ENCODE assay signal across 24 cellular contexts in the genomic region with DNA sequence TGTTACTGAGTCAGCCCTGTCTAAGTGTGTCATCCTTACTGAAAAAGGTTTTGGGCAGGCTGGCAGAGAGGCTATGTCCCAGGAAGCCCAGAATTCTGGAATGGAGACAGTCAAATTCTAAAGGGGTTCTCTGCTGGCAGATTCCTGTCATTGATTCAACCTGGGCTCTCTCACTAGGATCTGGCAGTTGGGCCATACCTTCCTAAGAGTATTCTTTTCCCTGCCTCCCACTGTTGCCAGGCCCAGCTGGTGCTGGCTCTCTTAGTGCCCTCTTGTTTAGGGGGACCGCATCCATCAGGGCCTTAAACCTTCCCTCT.
DNase-seq lines count a peak whose midpoint lies in the region; ATAC-seq, FAIRE-seq and TF ChIP-seq lines count a peak whose summit lies in the region.
"Had no signal": no experiment of that assay in that cellular context is flagged by ENCODE, and none has a peak within 500 bp of the region (broad histone marks: within the 10 kb centered on the region; RNA-seq: fewer than 3 reads in every experiment).

No MANE protein-coding gene starts in this region.

- H4K20me1 ChIP-seq in IMR-90 (ENCODE audit: insufficient read depth, low read length) (no peaks in the 10 kb centered on the region), keratinocyte (ENCODE audit: control insufficient read depth, extremely low read depth, insufficient read depth, low read length) (no peaks in the 10 kb centered on the region), smooth muscle cell (ENCODE audit: low read depth) (no peaks in the 10 kb centered on the region)

- H3K56ac ChIP-seq in IMR-90 (ENCODE audit: extremely low read depth, insufficient read depth, low read length), result no peak overlapping the region

- H2AK5ac ChIP-seq in IMR-90 (ENCODE audit: low read depth, low read length), result no peak overlapping the region

- dilution Hi-C loops in IMR-90 (cut with HindIII; ENCODE audit: low sequenced_read_pairs, unreplicated experiment) (no loop called here), keratinocyte (cut with MboI; ENCODE audit: extremely low pct_ligation_motif_present, low sequenced_read_pairs) (no loop called here)

- H3K36me3 ChIP-seq in IMR-90 (ENCODE audit: control insufficient read depth, insufficient read depth, low read length), result no peaks in the 10 kb centered on the region
- H3K36me3 ChIP-seq in keratinocyte (ENCODE audit: control insufficient read depth in 2 of 2, extremely low read depth in 1 of 2, insufficient read depth in 2 of 2, low read length in 2 of 2), result no peaks in the 10 kb centered on the region
- H3K36me3 ChIP-seq in smooth muscle cell (ENCODE audit: low read depth), result no peaks in the 10 kb centered on the region
- H3K36me3 ChIP-seq: left lung, neutrophil had no signal

- H3K9me1 ChIP-seq in IMR-90 (ENCODE audit: insufficient read depth, low read length) (no peaks in the 10 kb centered on the region), keratinocyte (ENCODE audit: control insufficient read depth, extremely low read depth, insufficient read depth, low read length) (no peaks in the 10 kb centered on the region)

- no peak for TF ChIP-seq CTCF in IMR-90 (conservative IDR thresholded peaks at IDR 0.05; ENCODE audit: low read depth, low read length)
- no peak for TF ChIP-seq CTCF in MCF 10A (IDR thresholded peaks at IDR 0.05; ENCODE audit: unreplicated experiment)
- no peak for TF ChIP-seq CTCF in keratinocyte (optimal IDR thresholded peaks at IDR 0.05 in 1 of 3, IDR thresholded peaks at IDR 0.05 in 1 of 3, conservative IDR thresholded peaks at IDR 0.05 in 1 of 3; ENCODE audit: extremely low read depth in 1 of 3, insufficient read depth in 2 of 3, low read length in 3 of 3)
- TF ChIP-seq CTCF in smooth muscle cell (IDR thresholded peaks at IDR 0.05; ENCODE audit: borderline replicate concordance, insufficient read depth, poor library complexity, severe bottlenecking), result no peak
- TF ChIP-seq CTCF in lower leg skin (IDR thresholded peaks at IDR 0.05), result no peak

- BruUV-seq in IMR-90 (replicated peaks; lab: Mats Ljungman, UMichigan) (no TSS peak), MCF 10A (replicated peaks; lab: Mats Ljungman, UMichigan) (TSS peak; percentile 44)

- H3K4me3 ChIP-seq in IMR-90 (ENCODE audit: insufficient read depth, low read depth, low read length) (no peak overlapping the region), keratinocyte (ENCODE audit: control insufficient read depth in 2 of 3, extremely low read depth in 1 of 3, insufficient read depth in 2 of 3, low read depth in 1 of 3, low read length in 3 of 3) (no peak overlapping the region), smooth muscle cell (no peak overlapping the region), lower leg skin (ENCODE audit: low read depth, poor library complexity, severe bottlenecking) (no peak overlapping the region)
- H3K4me3 ChIP-seq: left lung had no signal

- POLR2A ChIA-PET in IMR-90 (lab: Charles Lee; ENCODE audit: unreplicated experiment) (no interaction called here), MCF 10A (lab: Yijun Ruan, JAX) (interaction anchor here (0.6 to 2.5 kb wide), 7 partner anchors 16 to 329 kb away, joined by 3 to 10 read pairs (median 4); no protein-coding TSS in a partner anchor)

- peak overlapping the region; percentile 6; the same call in 1 of the 2 replicates for H4K91ac ChIP-seq in IMR-90 (ENCODE audit: insufficient read depth, low read depth, low read length)

- no peak overlapping the region for H3K14ac ChIP-seq in IMR-90 (replicated peaks; ENCODE audit: low read depth, low read length)

- no peaks in the 10 kb centered on the region for H3K36me3 Mint-ChIP-seq in MCF 10A (ENCODE audit: insufficient read depth, unreplicated experiment)
- H3K36me3 Mint-ChIP-seq: activated naive CD8-positive, alpha-beta T cell treated with anti-CD3 and anti-CD28 coated beads for 36 hours; CD4-positive, alpha-beta memory T cell; IgD-negative memory B cell; WTC11 had no signal

- no peaks in the 10 kb centered on the region for H3K79me1 ChIP-seq in IMR-90 (ENCODE audit: low read depth in 1 of 2, low read length in 2 of 2)

- no peak overlapping the region for H3K27ac ChIP-seq in IMR-90 (ENCODE audit: insufficient read depth, low read length)
- peak overlapping the region; percentile 75 for H3K27ac ChIP-seq in keratinocyte (ENCODE audit: control insufficient read depth, insufficient read depth, low read length)
- no peak overlapping the region for H3K27ac ChIP-seq in smooth muscle cell (ENCODE audit: low read depth)
- H3K27ac ChIP-seq: left lung, neutrophil had no signal

- H4K5ac ChIP-seq in IMR-90 (ENCODE audit: low read depth, low read length), result peak overlapping the region; percentile 78; the same call in 1 of the 2 replicates

- no peak overlapping the region for H3K4ac ChIP-seq in IMR-90 (ENCODE audit: low read depth, low read length)

- H4K8ac ChIP-seq in IMR-90 (ENCODE audit: low read depth in 2 of 2, low read length in 2 of 2), result peak overlapping the region in 1 of 2 experiments; percentile 59; a peak in 2 of 4 replicates

- ATAC-seq in IMR-90 (ENCODE audit: low read depth) (no peak), HG02623 (IDR thresholded peaks at IDR 0.05; ENCODE audit: unreplicated experiment) (no peak)
- ATAC-seq: Panc1; stimulated activated naive CD8-positive, alpha-beta T cell treated with anti-CD3 and anti-CD28 coated beads, Interleukin-15, amount 100 ng/mL, for 72 hours; WTC11 had no signal

- CTCF ChIA-PET in IMR-90 (lab: Yijun Ruan, JAX), result no interaction called here
- CTCF ChIA-PET in MCF 10A (lab: Yijun Ruan, JAX), result interaction anchor here (0.9 to 1.0 kb wide), 2 partner anchors 24 to 295 kb away, joined by 3 to 7 read pairs; no protein-coding TSS in a partner anchor

- intact Hi-C loops in IMR-90 (cut with micrococcal nuclease) (no loop called here), MCF 10A (cut with micrococcal nuclease) (no loop called here), lower leg skin (cut with DNase I; ENCODE audit: low total_unique reads) (no loop called here)

- peak overlapping the region; percentile 94 for H3K27ac Mint-ChIP-seq in MCF 10A (ENCODE audit: low read depth, unreplicated experiment)
- H3K27ac Mint-ChIP-seq: activated naive CD8-positive, alpha-beta T cell treated with anti-CD3 and anti-CD28 coated beads for 36 hours; activated T-helper 2 cell treated with anti-CD3 and anti-CD28 coated beads, Interferon-gamma antibody, Interleukin-2, Interleukin-4, amounts not matched to agents 10 μg/mL and 5 μg/mL and 100 μg/mL, durations not matched to agents 14 hours and 24 hours and 36 hours; CD4-positive, alpha-beta memory T cell; IgD-negative memory B cell; WTC11 had no signal

- no peaks in the 10 kb centered on the region for H3K9me3 ChIP-seq in IMR-90 (ENCODE audit: control insufficient read depth, insufficient read depth, low read length)
- H3K9me3 ChIP-seq in keratinocyte (ENCODE audit: control insufficient read depth, low read depth, low read length), result no peaks in the 10 kb centered on the region
- no peaks in the 10 kb centered on the region for H3K9me3 ChIP-seq in smooth muscle cell (replicated peaks; ENCODE audit: low read depth)
- H3K9me3 ChIP-seq: left lung, neutrophil, SK-N-SH had no signal

- H3K27me3 Mint-ChIP-seq in MCF 10A (ENCODE audit: insufficient read depth, unreplicated experiment), result no peaks in the 10 kb centered on the region
- H3K27me3 Mint-ChIP-seq: CD4-positive, alpha-beta memory T cell; IgD-negative memory B cell; stimulated activated naive CD8-positive, alpha-beta T cell treated with anti-CD3 and anti-CD28 coated beads, Interleukin-15, amount 100 ng/mL, for 72 hours had no signal

- H3K79me2 ChIP-seq in keratinocyte (ENCODE audit: control insufficient read depth, insufficient read depth, low read length), result no peaks in the 10 kb centered on the region
- no peaks in the 10 kb centered on the region for H3K79me2 ChIP-seq in smooth muscle cell (ENCODE audit: low read depth)

- H2BK5ac ChIP-seq in IMR-90 (ENCODE audit: low read depth, low read length, poor library complexity, severe bottlenecking), result peak overlapping the region; percentile 84

- FAIRE-seq in keratinocyte (lab: Jason Lieb, UNC), result no peak
- FAIRE-seq: GM18507 had no signal

- peaks cover 31% of the 10 kb centered on the region for H3K4me1 Mint-ChIP-seq in MCF 10A (ENCODE audit: insufficient read depth, unreplicated experiment)
- H3K4me1 Mint-ChIP-seq: activated naive CD8-positive, alpha-beta T cell treated with anti-CD3 and anti-CD28 coated beads for 36 hours; IgD-negative memory B cell; WTC11 had no signal

- H3K4me1 ChIP-seq in IMR-90 (ENCODE audit: control insufficient read depth, insufficient read depth, low read length), result no peaks in the 10 kb centered on the region; the same call in 1 of the 2 replicates
- H3K4me1 ChIP-seq in keratinocyte (ENCODE audit: control insufficient read depth, extremely low read depth, insufficient read depth, low read length), result peaks cover 18% of the 10 kb centered on the region
- no peaks in the 10 kb centered on the region for H3K4me1 ChIP-seq in smooth muscle cell (ENCODE audit: low read depth)

- no peak for TF ChIP-seq POLR2A in IMR-90 (IDR thresholded peaks at IDR 0.05; ENCODE audit: low read depth, low read length)
- no peak for TF ChIP-seq POLR2A in lower leg skin (IDR thresholded peaks at IDR 0.05)

- H3K23ac ChIP-seq in IMR-90 (ENCODE audit: low read depth, low read length), result no peak overlapping the region

- no peak for DNase-seq in IMR-90
- DNase-seq in MCF 10A (ENCODE audit: unreplicated experiment), result no peak
- DNase-seq in keratinocyte (ENCODE audit: low read depth, low spot score), result no peak
- no peak for DNase-seq in smooth muscle cell (lab: John Stamatoyannopoulos, UW; ENCODE audit: unreplicated experiment)
- no peak for DNase-seq in lower leg skin (ENCODE audit: low spot score in 2 of 2)
- no peak for DNase-seq in foreskin melanocyte
- DNase-seq: activated CD4-positive, alpha-beta T cell treated with anti-CD3 and anti-CD28 coated beads, Interleukin-2, amount 50 U/mL, for 4 hours; activated CD8-positive, alpha-beta memory T cell treated with anti-CD3 and anti-CD28 coated beads, Interleukin-2, amount 50 U/mL, for 4 hours; activated naive CD8-positive, alpha-beta T cell treated with anti-CD3 and anti-CD28 coated beads for 36 hours; CD4-positive, alpha-beta memory T cell; GDM1; left lung; NCI-H2107; NK-92 treated with Interleukin-12 subunit alpha and Interleukin-12 subunit beta, amount 100 ng/mL, for 24 hours; stimulated activated naive CD8-positive, alpha-beta T cell treated with anti-CD3 and anti-CD28 coated beads, Interleukin-15, amount 100 ng/mL, for 72 hours; T-helper 9 cell had no signal

- H3K27me3 ChIP-seq in IMR-90 (ENCODE audit: control insufficient read depth, insufficient read depth, low read length) (peaks cover 4% of the 10 kb centered on the region; the same call in 1 of the 2 replicates), keratinocyte (ENCODE audit: control insufficient read depth, extremely low read depth, insufficient read depth, low read length) (no peaks in the 10 kb centered on the region), smooth muscle cell (ENCODE audit: low read depth) (no peaks in the 10 kb centered on the region)
- H3K27me3 ChIP-seq: left lung, neutrophil had no signal

- TF ChIP-seq RAD21 in IMR-90 (IDR thresholded peaks at IDR 0.05; ENCODE audit: low read length), result no peak

- H3K9me3 Mint-ChIP-seq in MCF 10A (ENCODE audit: unreplicated experiment), result no peaks in the 10 kb centered on the region
- H3K9me3 Mint-ChIP-seq: activated naive CD8-positive, alpha-beta T cell treated with anti-CD3 and anti-CD28 coated beads for 36 hours; activated T-helper 2 cell treated with anti-CD3 and anti-CD28 coated beads, Interferon-gamma antibody, Interleukin-2, Interleukin-4, amounts not matched to agents 10 μg/mL and 5 μg/mL and 100 μg/mL, durations not matched to agents 14 hours and 24 hours and 36 hours; stimulated activated naive CD8-positive, alpha-beta T cell treated with anti-CD3 and anti-CD28 coated beads, Interleukin-15, amount 100 ng/mL, for 72 hours; WTC11 had no signal

- H3K9ac ChIP-seq in IMR-90 (ENCODE audit: low read depth, low read length), result peak overlapping the region; percentile 40; the same call in 1 of the 2 replicates
- H3K9ac ChIP-seq in keratinocyte (ENCODE audit: control insufficient read depth, extremely low read depth, insufficient read depth, low read length), result no peak overlapping the region
- H3K9ac ChIP-seq in smooth muscle cell (ENCODE audit: low read depth), result no peak overlapping the region
- H3K9ac ChIP-seq: SK-N-SH had no signal

- H3F3A ChIP-seq in smooth muscle cell (ENCODE audit: low read depth), result no peaks in the 10 kb centered on the region

- no peak overlapping the region for H2BK120ac ChIP-seq in IMR-90 (ENCODE audit: low read depth, low read length)

- WGBS in IMR-90 (ENCODE audit: extremely low coverage in 2 of 2, insufficient read length in 1 of 2), 2 experiments, result no CpG with 5 or more reads among the region's 1 CpG
- 100% methylated on average over 1 of the region's 1 CpG for WGBS in smooth muscle cell (ENCODE audit: low lambda C conversion rate)
- WGBS in lower leg skin, 2 donors, result 87 to 100% methylated on average over 1 of the region's 1 CpG

- H3K18ac ChIP-seq in IMR-90 (ENCODE audit: low read depth, low read length), result peak overlapping the region; percentile 80; the same call in 1 of the 2 replicates

- no peak overlapping the region for H3K4me2 ChIP-seq in IMR-90 (ENCODE audit: low read depth, low read length)
- peak overlapping the region; percentile 49 for H3K4me2 ChIP-seq in keratinocyte (ENCODE audit: control insufficient read depth, extremely low read depth, insufficient read depth, low read depth, low read length)
- H3K4me2 ChIP-seq in smooth muscle cell, result no peak overlapping the region
- H3K4me2 ChIP-seq: SK-N-SH had no signal

- no peak overlapping the region for H3K4me3 Mint-ChIP-seq in MCF 10A (ENCODE audit: unreplicated experiment)
- H3K4me3 Mint-ChIP-seq: activated naive CD8-positive, alpha-beta T cell treated with anti-CD3 and anti-CD28 coated beads for 36 hours; CD4-positive, alpha-beta memory T cell; IgD-negative memory B cell; stimulated activated naive CD8-positive, alpha-beta T cell treated with anti-CD3 and anti-CD28 coated beads, Interleukin-15, amount 100 ng/mL, for 72 hours; WTC11 had no signal

- H2AK9ac ChIP-seq in IMR-90 (replicated peaks; ENCODE audit: low read depth, low read length, poor library complexity), result no peak overlapping the region

- in situ Hi-C loops in IMR-90 (cut with MboI; ENCODE audit: low sequenced_read_pairs), result no loop called here

- H2BK15ac ChIP-seq in IMR-90 (ENCODE audit: low read depth, low read length), result no peak overlapping the region

- H2AFZ ChIP-seq in IMR-90 (replicated peaks; ENCODE audit: low read length, poor library complexity) (no peak overlapping the region), keratinocyte (ENCODE audit: control insufficient read depth, low read length) (no peak overlapping the region), smooth muscle cell (ENCODE audit: low read depth) (peak overlapping the region; percentile 2)

- no peak overlapping the region for H2BK20ac ChIP-seq in IMR-90 (ENCODE audit: low read depth, low read length)
